22 cellular contexts compared by ENCODE assay signal in genomic region chr2:240398711-240399267, GRCh38. TPM values are rescaled to one million over a fixed set of nuclear protein-coding genes. Genes with fewer than 3 reads are reported as not detected.
A peak's percentile ranks its signal among the peaks of the same experiment; 100 is the strongest.
DNase-seq lines count a peak whose midpoint lies in the region; ATAC-seq and TF ChIP-seq lines count a peak whose summit lies in the region.
"Had no signal": no experiment of that assay in that cellular context is flagged by ENCODE, and none has a peak within 500 bp of the region (broad histone marks: within the 10 kb centered on the region; RNA-seq: fewer than 3 reads in every experiment).

No MANE protein-coding gene starts in this region.

- H3K27ac ChIP-seq in left lung (no peak overlapping the region), stomach (peak overlapping the region in 2 of 5 donors; percentile 20 to 27)
- no peak overlapping the region for H3K27ac ChIP-seq in effector memory CD4-positive, alpha-beta T cell (ENCODE audit: insufficient read depth, low read length, poor library complexity, severe bottlenecking)
- H3K27ac ChIP-seq: gastroesophageal sphincter, prostate gland had no signal

- POLR2A ChIA-PET in activated CD4-positive, alpha-beta memory T cell treated with anti-CD3 and anti-CD28 coated beads for 36 hours (lab: Charles Lee), result no interaction called here
- POLR2A ChIA-PET in activated CD4-positive, alpha-beta memory T cell treated with anti-CD3 and anti-CD28 coated beads, Interleukin-2, amount 10 ng/mL, durations not matched to agents 7 days and 5 days (lab: Charles Lee), result no interaction called here
- POLR2A ChIA-PET in WTC11 (lab: Charles Lee), result no interaction called here

- WGBS in stomach, 5 donors, result 80 to 89% (median 87%) methylated on average over 8 to 18 of the region's 18 CpGs

- peak; percentile 7 for DNase-seq in activated CD4-positive, alpha-beta memory T cell treated with anti-CD3 and anti-CD28 coated beads for 36 hours
- DNase-seq in activated CD4-positive, alpha-beta memory T cell treated with anti-CD3 and anti-CD28 coated beads, Interleukin-2, amount 10 ng/mL, durations not matched to agents 7 days and 5 days, result no peak
- DNase-seq in WTC11 (ENCODE audit: low spot score), result no peak
- peak; percentile 22 to 59 for DNase-seq in left lung
- peak; percentile 17 for DNase-seq in stomach
- no peak for DNase-seq in iPS-NIHi7 (ENCODE audit: extremely low spot score)
- no peak for DNase-seq in effector memory CD4-positive, alpha-beta T cell
- DNase-seq: 8988T; activated CD4-positive, alpha-beta T cell treated with anti-CD3 and anti-CD28 coated beads for 1 hour; activated naive CD8-positive, alpha-beta T cell treated with anti-CD3 and anti-CD28 coated beads for 36 hours; CD8-positive, alpha-beta memory T cell; effector memory CD8-positive, alpha-beta T cell; HFFc6; NCI-H1048; NCI-H187; T1000 had no signal

- H3K36me3 ChIP-seq in left lung (no peaks in the 10 kb centered on the region), stomach (no peaks in the 10 kb centered on the region)
- H3K36me3 ChIP-seq in effector memory CD4-positive, alpha-beta T cell (ENCODE audit: control insufficient read depth, insufficient read depth, low read length), result no peaks in the 10 kb centered on the region
- H3K36me3 ChIP-seq: gastroesophageal sphincter, prostate gland had no signal

- no peaks in the 10 kb centered on the region for H3K9me3 ChIP-seq in left lung
- no peaks in the 10 kb centered on the region for H3K9me3 ChIP-seq in stomach
- H3K9me3 ChIP-seq in effector memory CD4-positive, alpha-beta T cell (ENCODE audit: control insufficient read depth, low read length), result no peaks in the 10 kb centered on the region
- H3K9me3 ChIP-seq: gastroesophageal sphincter, prostate gland had no signal

- TF ChIP-seq EP300 in stomach (IDR thresholded peaks at IDR 0.05), result no peak

- H3K36me3 Mint-ChIP-seq in activated CD4-positive, alpha-beta memory T cell treated with anti-CD3 and anti-CD28 coated beads for 36 hours, result no peaks in the 10 kb centered on the region
- H3K36me3 Mint-ChIP-seq in activated CD4-positive, alpha-beta memory T cell treated with anti-CD3 and anti-CD28 coated beads, Interleukin-2, amount 10 ng/mL, durations not matched to agents 7 days and 5 days (ENCODE audit: low read depth), result no peaks in the 10 kb centered on the region
- no peaks in the 10 kb centered on the region for H3K36me3 Mint-ChIP-seq in WTC11
- H3K36me3 Mint-ChIP-seq: activated naive CD8-positive, alpha-beta T cell treated with anti-CD3 and anti-CD28 coated beads for 36 hours; CD8-positive, alpha-beta memory T cell; naive thymus-derived CD8-positive, alpha-beta T cell; stimulated activated effector memory CD8-positive, alpha-beta T cell treated with anti-CD3 and anti-CD28 coated beads, Interleukin-12 subunit alpha, Interleukin-12 subunit beta, amount 100 ng/mL, for 72 hours had no signal

- no peaks in the 10 kb centered on the region for H3K27me3 Mint-ChIP-seq in activated CD4-positive, alpha-beta memory T cell treated with anti-CD3 and anti-CD28 coated beads for 36 hours
- no peaks in the 10 kb centered on the region for H3K27me3 Mint-ChIP-seq in activated CD4-positive, alpha-beta memory T cell treated with anti-CD3 and anti-CD28 coated beads, Interleukin-2, amount 10 ng/mL, durations not matched to agents 7 days and 5 days
- H3K27me3 Mint-ChIP-seq in WTC11 (ENCODE audit: low read depth), result no peaks in the 10 kb centered on the region
- H3K27me3 Mint-ChIP-seq: activated naive CD8-positive, alpha-beta T cell treated with anti-CD3 and anti-CD28 coated beads for 36 hours had no signal

- no peak for ATAC-seq in WTC11
- ATAC-seq in left lung, result no peak
- ATAC-seq in esophagus mucosa, result no peak
- ATAC-seq: effector memory CD8-positive, alpha-beta T cell; gastroesophageal sphincter; naive thymus-derived CD8-positive, alpha-beta T cell; stimulated activated effector memory CD8-positive, alpha-beta T cell treated with anti-CD3 and anti-CD28 coated beads, Interleukin-12 subunit alpha, Interleukin-12 subunit beta, amount 100 ng/mL, for 72 hours had no signal

- CTCF ChIA-PET in activated CD4-positive, alpha-beta memory T cell treated with anti-CD3 and anti-CD28 coated beads for 36 hours (lab: Charles Lee), result no interaction called here
- CTCF ChIA-PET in activated CD4-positive, alpha-beta memory T cell treated with anti-CD3 and anti-CD28 coated beads, Interleukin-2, amount 10 ng/mL, durations not matched to agents 7 days and 5 days (lab: Charles Lee), result no interaction called here
- CTCF ChIA-PET in WTC11 (lab: Charles Lee), result no interaction called here

- H3K4me3 ChIP-seq in left lung, result no peak overlapping the region
- no peak overlapping the region for H3K4me3 ChIP-seq in stomach
- no peak overlapping the region for H3K4me3 ChIP-seq in effector memory CD4-positive, alpha-beta T cell (ENCODE audit: insufficient read depth, low read depth, low read length, poor library complexity, severe bottlenecking)
- H3K4me3 ChIP-seq: gastroesophageal sphincter, prostate gland, skin epidermis had no signal

- H3K9me3 Mint-ChIP-seq in activated CD4-positive, alpha-beta memory T cell treated with anti-CD3 and anti-CD28 coated beads for 36 hours, result no peaks in the 10 kb centered on the region
- no peaks in the 10 kb centered on the region for H3K9me3 Mint-ChIP-seq in activated CD4-positive, alpha-beta memory T cell treated with anti-CD3 and anti-CD28 coated beads, Interleukin-2, amount 10 ng/mL, durations not matched to agents 7 days and 5 days
- no peaks in the 10 kb centered on the region for H3K9me3 Mint-ChIP-seq in WTC11
- H3K9me3 Mint-ChIP-seq: activated naive CD8-positive, alpha-beta T cell treated with anti-CD3 and anti-CD28 coated beads for 36 hours; CD8-positive, alpha-beta memory T cell; effector memory CD8-positive, alpha-beta T cell; HFFc6; naive thymus-derived CD8-positive, alpha-beta T cell; stimulated activated effector memory CD8-positive, alpha-beta T cell treated with anti-CD3 and anti-CD28 coated beads, Interleukin-12 subunit alpha, Interleukin-12 subunit beta, amount 100 ng/mL, for 72 hours had no signal

- TF ChIP-seq CTCF in WTC11 (IDR thresholded peaks at IDR 0.05) (no peak), left lung (IDR thresholded peaks at IDR 0.05) (no peak), stomach (IDR thresholded peaks at IDR 0.05) (no peak)

- H3K4me1 ChIP-seq in left lung (no peaks in the 10 kb centered on the region), stomach (no peaks in the 10 kb centered on the region)
- peaks cover 8% of the 10 kb centered on the region for H3K4me1 ChIP-seq in effector memory CD4-positive, alpha-beta T cell (ENCODE audit: control insufficient read depth, insufficient read depth, low read length, poor library complexity, severe bottlenecking)
- H3K4me1 ChIP-seq: gastroesophageal sphincter, prostate gland had no signal

- intact Hi-C loops in activated CD4-positive, alpha-beta memory T cell treated with anti-CD3 and anti-CD28 coated beads for 36 hours (cut with micrococcal nuclease), result no loop called here
- intact Hi-C loops in left lung (cut with DNase I) (no loop called here), stomach (cut with DNase I; ENCODE audit: low total_unique reads) (no loop called here)

- H3K4me3 Mint-ChIP-seq in activated CD4-positive, alpha-beta memory T cell treated with anti-CD3 and anti-CD28 coated beads for 36 hours, result no peak overlapping the region
- no peak overlapping the region for H3K4me3 Mint-ChIP-seq in activated CD4-positive, alpha-beta memory T cell treated with anti-CD3 and anti-CD28 coated beads, Interleukin-2, amount 10 ng/mL, durations not matched to agents 7 days and 5 days
- H3K4me3 Mint-ChIP-seq in WTC11, result no peak overlapping the region
- H3K4me3 Mint-ChIP-seq: activated naive CD8-positive, alpha-beta T cell treated with anti-CD3 and anti-CD28 coated beads for 36 hours; CD8-positive, alpha-beta memory T cell; effector memory CD8-positive, alpha-beta T cell; HFFc6; naive thymus-derived CD8-positive, alpha-beta T cell; stimulated activated effector memory CD8-positive, alpha-beta T cell treated with anti-CD3 and anti-CD28 coated beads, Interleukin-12 subunit alpha, Interleukin-12 subunit beta, amount 100 ng/mL, for 72 hours had no signal

- peaks cover 0 to 16% of the 10 kb centered on the region in 2 donors for H3K27me3 ChIP-seq in left lung
- H3K27me3 ChIP-seq in stomach, result peaks cover 0 to 16% (median 4%) of the 10 kb centered on the region in 3 donors
- H3K27me3 ChIP-seq in effector memory CD4-positive, alpha-beta T cell (replicated peaks; ENCODE audit: control insufficient read depth, insufficient read depth, low read length, poor library complexity, severe bottlenecking), result no peaks in the 10 kb centered on the region

- no peak overlapping the region for H3K27ac Mint-ChIP-seq in activated CD4-positive, alpha-beta memory T cell treated with anti-CD3 and anti-CD28 coated beads for 36 hours
- H3K27ac Mint-ChIP-seq in activated CD4-positive, alpha-beta memory T cell treated with anti-CD3 and anti-CD28 coated beads, Interleukin-2, amount 10 ng/mL, durations not matched to agents 7 days and 5 days, result no peak overlapping the region
- no peak overlapping the region for H3K27ac Mint-ChIP-seq in WTC11
- H3K27ac Mint-ChIP-seq: activated naive CD8-positive, alpha-beta T cell treated with anti-CD3 and anti-CD28 coated beads for 36 hours; CD8-positive, alpha-beta memory T cell; effector memory CD8-positive, alpha-beta T cell; HFFc6; naive thymus-derived CD8-positive, alpha-beta T cell; stimulated activated effector memory CD8-positive, alpha-beta T cell treated with anti-CD3 and anti-CD28 coated beads, Interleukin-12 subunit alpha, Interleukin-12 subunit beta, amount 100 ng/mL, for 72 hours had no signal

- H3K4me1 Mint-ChIP-seq in activated CD4-positive, alpha-beta memory T cell treated with anti-CD3 and anti-CD28 coated beads for 36 hours (ENCODE audit: low read depth), result peaks cover 18% of the 10 kb centered on the region
- peaks cover 20% of the 10 kb centered on the region for H3K4me1 Mint-ChIP-seq in activated CD4-positive, alpha-beta memory T cell treated with anti-CD3 and anti-CD28 coated beads, Interleukin-2, amount 10 ng/mL, durations not matched to agents 7 days and 5 days
- H3K4me1 Mint-ChIP-seq in WTC11, result peaks cover 6% of the 10 kb centered on the region

- no peak for TF ChIP-seq POLR2A in stomach (IDR thresholded peaks at IDR 0.05)

TF ChIP-seq in WTC11, 78 proteins besides CTCF, POLR2A, EP300 and RAD21 (continues in another document):
- TF ChIP-seq TEAD4 (CRISPR knock-in tag; IDR thresholded peaks at IDR 0.05) (no peak), PRRX2 (CRISPR knock-in tag; IDR thresholded peaks at IDR 0.05) (no peak), MXD4 (CRISPR knock-in tag; IDR thresholded peaks at IDR 0.05; ENCODE audit: borderline replicate concordance) (no peak)

RNA-seq across cellular contexts. Expression of gene GPC1, which starts 36.7 kb away (rescaled TPM):
- 1 to 10 TPM; 4.7 to 4.9 TPM for total RNA-seq in activated CD4-positive, alpha-beta memory T cell treated with anti-CD3 and anti-CD28 coated beads for 36 hours
- total RNA-seq in activated CD4-positive, alpha-beta memory T cell treated with anti-CD3 and anti-CD28 coated beads, Interleukin-2, amount 10 ng/mL, durations not matched to agents 7 days and 5 days, result 1 to 10 TPM; 5.8 to 7.9 TPM
- 37.2 to 41.5 TPM (median 40.4 TPM) in 3 replicates for total RNA-seq in WTC11 (2021)
- 10 to 100 TPM; 60.4 to 63.4 TPM for total RNA-seq in left lung
- 100 to 1,000 TPM in 1 of 5 donors, 10 to 100 TPM in 4; 11.7 to 117 (median 28.8) TPM for total RNA-seq in stomach
- 10 to 100 TPM in 2 of 3 donors, 1 to 10 TPM in 1; 6.3 to 40.1 (median 14.0) TPM for polyA plus RNA-seq in stomach
- 101 TPM for total RNA-seq in esophagus mucosa

Comparison
In these comparisons a context has a peak if more than half of its experiments do, and no peak if none do; other contexts are left out.
1. DNase-seq: peak in activated CD4-positive, alpha-beta memory T cell treated with anti-CD3 and anti-CD28 coated beads for 36 hours (single experiment), left lung (2 of 2) and stomach (single experiment); none in activated CD4-positive, alpha-beta memory T cell treated with anti-CD3 and anti-CD28 coated beads, Interleukin-2, amount 10 ng/mL, durations not matched to agents 7 days and 5 days (single experiment), WTC11 (single experiment), iPS-NIHi7 (single experiment) and effector memory CD4-positive, alpha-beta T cell (0 of 3).